Comparison of ENCODE assay signal across 9 cellular contexts in genomic region chr9:38371495-38371894, GRCh38. TPM values are rescaled to one million over a fixed set of nuclear protein-coding genes. Genes with fewer than 3 reads are reported as not detected.
DNase-seq lines count a peak whose midpoint lies in the region; ATAC-seq and TF ChIP-seq lines count a peak whose summit lies in the region.
"Had no signal": no experiment of that assay in that cellular context is flagged by ENCODE, and none has a peak within 500 bp of the region (broad histone marks: within the 10 kb centered on the region; RNA-seq: fewer than 3 reads in every experiment).

No MANE protein-coding gene starts in this region.

- H3K9me3 ChIP-seq in right lobe of liver = no peaks in the 10 kb centered on the region

- intact Hi-C loops in activated CD8-positive, alpha-beta T cell treated with anti-CD3 and anti-CD28 coated beads for 36 hours (cut with micrococcal nuclease) = no loop called here
- intact Hi-C loops in right lobe of liver (cut with DNase I) = no loop called here

- WGBS in right lobe of liver (ENCODE audit: insufficient coverage, low coverage, low lambda C conversion rate, missing lambda C conversion rate) = 29% methylated on average over 2 of the region's 2 CpGs

- H3K27me3 Mint-ChIP-seq in activated CD8-positive, alpha-beta T cell treated with anti-CD3 and anti-CD28 coated beads for 36 hours = peaks cover 5% of the 10 kb centered on the region

- no peak overlapping the region for H3K27ac Mint-ChIP-seq in activated CD8-positive, alpha-beta T cell treated with anti-CD3 and anti-CD28 coated beads for 36 hours
- H3K27ac Mint-ChIP-seq: IgD-negative memory B cell had no signal

- DNase-seq in DMS 273 treated with DMSO at 0.1 percent for 48 hours (lab: John Stamatoyannopoulos, UW) (peak; percentile 20), NCI-H1092 (lab: John Stamatoyannopoulos, UW) (peak; percentile 71), right lobe of liver (peak in 2 of 3 donors; percentile 49 to 68), HK-2 (ENCODE audit: unreplicated experiment) (no peak), COLO829 (ENCODE audit: low spot score) (no peak)
- peak; percentile 46 for DNase-seq in activated CD8-positive, alpha-beta T cell treated with anti-CD3 and anti-CD28 coated beads for 36 hours

- CTCF ChIA-PET in activated CD8-positive, alpha-beta T cell treated with anti-CD3 and anti-CD28 coated beads for 36 hours (lab: Charles Lee) = no interaction called here

- no peak for TF ChIP-seq CTCF in activated CD8-positive, alpha-beta T cell treated with anti-CD3 and anti-CD28 coated beads for 36 hours (IDR thresholded peaks at IDR 0.05)
- TF ChIP-seq CTCF in right lobe of liver (IDR thresholded peaks at IDR 0.05) = peak; percentile 48 to 68 (median 64)

- H3K36me3 Mint-ChIP-seq in activated CD8-positive, alpha-beta T cell treated with anti-CD3 and anti-CD28 coated beads for 36 hours (ENCODE audit: low read depth) = no peaks in the 10 kb centered on the region
- H3K36me3 Mint-ChIP-seq: IgD-negative memory B cell had no signal

- no peak overlapping the region for H3K4me3 ChIP-seq in right lobe of liver

- no peak overlapping the region for H3K27ac ChIP-seq in right lobe of liver

- ATAC-seq in GM19023 (IDR thresholded peaks at IDR 0.05; ENCODE audit: unreplicated experiment) (peak; percentile 76), right lobe of liver (peak; percentile 96 to 99 (median 98)), GM18505 (IDR thresholded peaks at IDR 0.05; ENCODE audit: unreplicated experiment) (no peak)
- peak; percentile 53 for ATAC-seq in activated CD8-positive, alpha-beta T cell treated with anti-CD3 and anti-CD28 coated beads for 36 hours

- H3K4me1 Mint-ChIP-seq in activated CD8-positive, alpha-beta T cell treated with anti-CD3 and anti-CD28 coated beads for 36 hours (ENCODE audit: low read depth) = no peaks in the 10 kb centered on the region
- H3K4me1 Mint-ChIP-seq: IgD-negative memory B cell had no signal

- no peaks in the 10 kb centered on the region for H3K9me3 Mint-ChIP-seq in activated CD8-positive, alpha-beta T cell treated with anti-CD3 and anti-CD28 coated beads for 36 hours
- H3K9me3 Mint-ChIP-seq: IgD-negative memory B cell had no signal

- no peaks in the 10 kb centered on the region for H3K36me3 ChIP-seq in right lobe of liver

- TF ChIP-seq POLR2A in right lobe of liver (IDR thresholded peaks at IDR 0.05) (no peak), GM18505 (IDR thresholded peaks at IDR 0.05; ENCODE audit: borderline replicate concordance, extremely low read depth, insufficient read depth, insufficient read length) (no peak)

- POLR2A ChIA-PET in activated CD8-positive, alpha-beta T cell treated with anti-CD3 and anti-CD28 coated beads for 36 hours (lab: Charles Lee) = interaction anchor here (0.6 kb wide), 1 partner anchor 441 kb away, joined by 3 read pairs; no protein-coding TSS in a partner anchor

- H3K27me3 ChIP-seq in right lobe of liver = no peaks in the 10 kb centered on the region

- no peak overlapping the region for H3K4me3 Mint-ChIP-seq in activated CD8-positive, alpha-beta T cell treated with anti-CD3 and anti-CD28 coated beads for 36 hours
- H3K4me3 Mint-ChIP-seq: IgD-negative memory B cell had no signal

- no peaks in the 10 kb centered on the region for H3K4me1 ChIP-seq in right lobe of liver

RNA-seq across cellular contexts. Expression of gene ALDH1B1, which starts 21.0 kb away (rescaled TPM):
- 10 to 100 TPM; 23.9 to 26.5 TPM for total RNA-seq in activated CD8-positive, alpha-beta T cell treated with anti-CD3 and anti-CD28 coated beads for 36 hours
- total RNA-seq in right lobe of liver = 100 to 1,000 TPM in 2 of 6 experiments, 10 to 100 TPM in 4; 61.6 to 179 (median 81.8) TPM

RNA-seq across cellular contexts. Expression of gene IGFBPL1, which starts 52.8 kb away (rescaled TPM):
- not detected for total RNA-seq in activated CD8-positive, alpha-beta T cell treated with anti-CD3 and anti-CD28 coated beads for 36 hours
- total RNA-seq in right lobe of liver = 1 to 10 TPM in 2 of 6 experiments, under 1 TPM in 3, not detected in 1; 0.20 to 2.7 (median 0.44) TPM

Comparison
In these comparisons a context has a peak if more than half of its experiments do, and no peak if none do; other contexts are left out.
1. DNase-seq: peak in DMS 273 treated with DMSO at 0.1 percent for 48 hours (single experiment), NCI-H1092 (single experiment), activated CD8-positive, alpha-beta T cell treated with anti-CD3 and anti-CD28 coated beads for 36 hours (single experiment) and right lobe of liver (2 of 3); none in HK-2 (single experiment) and COLO829 (single experiment).